ENCODE assay signal across 1 cellular context in genomic region chr17:79803997-79804855, GRCh38.
TF ChIP-seq lines count a peak whose summit lies in the region.

No MANE protein-coding gene starts in this region.

TF ChIP-seq in neural cell, 6 proteins besides CTCF, POLR2A, EP300 and RAD21:
- no peak for TF ChIP-seq SMC3 (conservative IDR thresholded peaks at IDR 0.05; ENCODE audit: poor library complexity)
- TF ChIP-seq TAF1 (IDR thresholded peaks at IDR 0.05; ENCODE audit: low read depth): no peak
- TF ChIP-seq POLR2AphosphoS5 (IDR thresholded peaks at IDR 0.05): no peak
- TF ChIP-seq REST (IDR thresholded peaks at IDR 0.05; ENCODE audit: borderline replicate concordance): no peak
- no peak for TF ChIP-seq MXI1 (conservative IDR thresholded peaks at IDR 0.05; ENCODE audit: poor library complexity, severe bottlenecking)
- TF ChIP-seq EZH2 (IDR thresholded peaks at IDR 0.05; ENCODE audit: borderline replicate concordance, insufficient read depth, low read length, poor library complexity, severe bottlenecking): no peak
